Comparison of ENCODE assay signal across 16 cellular contexts in genomic region chr2:20499387-20499786, GRCh38. TPM values are rescaled to one million over a fixed set of nuclear protein-coding genes. Genes with fewer than 3 reads are reported as not detected.
DNase-seq lines count a peak whose midpoint lies in the region; TF ChIP-seq lines count a peak whose summit lies in the region.
"Had no signal": no experiment of that assay in that cellular context is flagged by ENCODE, and none has a peak within 500 bp of the region (broad histone marks: within the 10 kb centered on the region; RNA-seq: fewer than 3 reads in every experiment).

No MANE protein-coding gene starts in this region.

- no peak for DNase-seq in RWPE1 (ENCODE audit: low spot score)
- peak; percentile 32 for DNase-seq in endodermal cell
- no peak for DNase-seq in trophoblast cell
- no peak for DNase-seq in ascending aorta (ENCODE audit: low spot score in 2 of 2)
- no peak for DNase-seq in NCI-H128 (lab: John Stamatoyannopoulos, UW; ENCODE audit: unreplicated experiment)
- DNase-seq in spleen, result no peak
- no peak for DNase-seq in substantia nigra (lab: John Stamatoyannopoulos, UW)
- DNase-seq: AML-193; CD4-positive, alpha-beta T cell; DMS153; DMS79; GDM1; H7; HFFc6 had no signal

- H3K4me1 ChIP-seq in endodermal cell (ENCODE audit: control insufficient read depth, insufficient read depth, low read length) (no peaks in the 10 kb centered on the region), trophoblast cell (ENCODE audit: control insufficient read depth in 1 of 2, insufficient read depth in 2 of 2, low read length in 2 of 2) (peaks cover 23 to 24% of the 10 kb centered on the region in 2 experiments), ascending aorta (no peaks in the 10 kb centered on the region), spleen (peaks cover 0 to 7% (median under 1%) of the 10 kb centered on the region in 6 donors)

- peak overlapping the region; percentile 0 for H2AK5ac ChIP-seq in trophoblast cell (ENCODE audit: low read length)

- peak overlapping the region; percentile 90 for H2BK12ac ChIP-seq in trophoblast cell (ENCODE audit: low read length)

- H3K27me3 Mint-ChIP-seq in endodermal cell (ENCODE audit: insufficient read depth), result no peaks in the 10 kb centered on the region

- no peak overlapping the region for H3K18ac ChIP-seq in trophoblast cell (ENCODE audit: low read length)

- TF ChIP-seq POLR2A in spleen (IDR thresholded peaks at IDR 0.05), result no peak

- no peaks in the 10 kb centered on the region for H3K27me3 ChIP-seq in endodermal cell (ENCODE audit: control insufficient read depth, insufficient read depth, low read length, poor library complexity, severe bottlenecking)
- no peaks in the 10 kb centered on the region for H3K27me3 ChIP-seq in trophoblast cell (ENCODE audit: insufficient read depth, low read length)
- H3K27me3 ChIP-seq in ascending aorta, result no peaks in the 10 kb centered on the region
- H3K27me3 ChIP-seq in spleen (replicated peaks in 1 of 7), result no peaks in the 10 kb centered on the region

- peak overlapping the region; percentile 21 for H3K4ac ChIP-seq in trophoblast cell (ENCODE audit: low read depth, low read length)

- CTCF ChIA-PET in RWPE1 (lab: Yijun Ruan, JAX), result interaction anchor here (0.6 kb wide), 1 partner anchor 696 kb away, joined by 3 read pairs; no protein-coding TSS in a partner anchor

- H3K36me3 ChIP-seq in endodermal cell (ENCODE audit: control insufficient read depth, insufficient read depth, low read length) (no peaks in the 10 kb centered on the region), trophoblast cell (ENCODE audit: control insufficient read depth in 1 of 2, insufficient read depth in 2 of 2, low read length in 2 of 2) (no peaks in the 10 kb centered on the region), ascending aorta (no peaks in the 10 kb centered on the region), spleen (no peaks in the 10 kb centered on the region)

- no peak overlapping the region for H2BK5ac ChIP-seq in trophoblast cell (ENCODE audit: low read depth, low read length, poor library complexity)

- no peak overlapping the region for H3K9ac ChIP-seq in endodermal cell (ENCODE audit: extremely low read depth, low read length, poor library complexity, severe bottlenecking)
- no peak overlapping the region for H3K9ac ChIP-seq in trophoblast cell (ENCODE audit: low read length)

- no peak overlapping the region for H4K12ac ChIP-seq in trophoblast cell (ENCODE audit: low read depth, low read length)

- POLR2A ChIA-PET in RWPE1 (lab: Yijun Ruan, JAX; ENCODE audit: low non-redundant PET), result no interaction called here

- intact Hi-C loops in ascending aorta (cut with DNase I), result no loop called here
- intact Hi-C loops in spleen (cut with DNase I; ENCODE audit: low total_unique reads), result no loop called here

- WGBS in endodermal cell (ENCODE audit: insufficient coverage in 1 of 2, insufficient read length in 1 of 2), 2 experiments, result 75 to 96% methylated on average over 2 of the region's 2 CpGs
- WGBS in trophoblast cell (ENCODE audit: extremely low coverage, insufficient coverage, insufficient read length), result no CpG with 5 or more reads among the region's 2 CpGs
- WGBS in spleen, 5 donors, result 80 to 100% (median 92%) methylated on average over 1 to 2 of the region's 2 CpGs

- H3K27ac ChIP-seq in RWPE1 (0 out of 2 replicates have a peak overlapping the region, but pooled peaks have one; percentile 2), endodermal cell (ENCODE audit: low read depth, low read length) (no peak overlapping the region), trophoblast cell (ENCODE audit: low read depth, low read length) (no peak overlapping the region), ascending aorta (no peak overlapping the region), spleen (no peak overlapping the region), substantia nigra (ENCODE audit: low read depth, low read length, poor library complexity, severe bottlenecking) (no peak overlapping the region)
- H3K27ac ChIP-seq: C4-2B had no signal

- H3K79me2 ChIP-seq in trophoblast cell (ENCODE audit: control insufficient read depth, insufficient read depth, low read length, poor library complexity), result peaks cover 7% of the 10 kb centered on the region

- H3K4me3 ChIP-seq in endodermal cell (ENCODE audit: low read length), result no peak overlapping the region
- H3K4me3 ChIP-seq in trophoblast cell (ENCODE audit: low read depth, low read length), result no peak overlapping the region
- H3K4me3 ChIP-seq in ascending aorta, result no peak overlapping the region
- no peak overlapping the region for H3K4me3 ChIP-seq in spleen
- H3K4me3 ChIP-seq: GM23338 had no signal

- H4K91ac ChIP-seq in trophoblast cell (ENCODE audit: low read depth, low read length), result peak overlapping the region; percentile 44

- no peak overlapping the region for H3K4me2 ChIP-seq in trophoblast cell (ENCODE audit: low read length)
- H3K4me2 ChIP-seq: GM23338 had no signal

- H3K4me3 Mint-ChIP-seq in endodermal cell, result no peak overlapping the region
- H3K4me3 Mint-ChIP-seq: CD4-positive, alpha-beta T cell; GM23338 had no signal

- H3K36me3 Mint-ChIP-seq in endodermal cell (ENCODE audit: low read depth), result no peaks in the 10 kb centered on the region

- H3K4me1 Mint-ChIP-seq in endodermal cell, result no peaks in the 10 kb centered on the region

- H3K9me3 Mint-ChIP-seq in endodermal cell, result no peaks in the 10 kb centered on the region
- H3K9me3 Mint-ChIP-seq: CD4-positive, alpha-beta T cell; GM23338; HFFc6 had no signal

- no peak overlapping the region for H4K8ac ChIP-seq in trophoblast cell (ENCODE audit: low read depth, low read length)

- H3K27ac Mint-ChIP-seq in endodermal cell, result no peak overlapping the region
- H3K27ac Mint-ChIP-seq: CD4-positive, alpha-beta T cell; GM23338; HFFc6 had no signal

- H3K9me3 ChIP-seq in endodermal cell (ENCODE audit: control insufficient read depth, low read length) (no peaks in the 10 kb centered on the region), trophoblast cell (ENCODE audit: insufficient read depth, low read depth, low read length) (no peaks in the 10 kb centered on the region), ascending aorta (no peaks in the 10 kb centered on the region), spleen (no peaks in the 10 kb centered on the region)

- TF ChIP-seq CTCF in RWPE1 (conservative IDR thresholded peaks at IDR 0.05; ENCODE audit: low read depth) (no peak), endodermal cell (conservative IDR thresholded peaks at IDR 0.05) (no peak), ascending aorta (IDR thresholded peaks at IDR 0.05) (no peak), spleen (IDR thresholded peaks at IDR 0.05 in 8 of 11, conservative IDR thresholded peaks at IDR 0.05 in 3 of 11) (no peak)

- peaks cover 34% of the 10 kb centered on the region for H3K79me1 ChIP-seq in trophoblast cell (ENCODE audit: low read length)

- peak overlapping the region; percentile 21 for H2BK120ac ChIP-seq in trophoblast cell (ENCODE audit: insufficient read depth, low read length, poor library complexity)

- no peak overlapping the region for H3K23ac ChIP-seq in trophoblast cell (ENCODE audit: low read length)

- no peak overlapping the region for H2AFZ ChIP-seq in trophoblast cell (ENCODE audit: insufficient read depth, low read length, poor library complexity)
- H2AFZ ChIP-seq: GM23338 had no signal

- no peak overlapping the region for H3K14ac ChIP-seq in trophoblast cell (ENCODE audit: low read length)

RNA-seq across cellular contexts. Expression of gene RHOB, which starts 52.5 kb away (rescaled TPM):
- total RNA-seq in endodermal cell, result 10 to 100 TPM; 25.6 to 47.0 TPM
- polyA plus RNA-seq in endodermal cell (2013, experiment 1 of 2), result 148 TPM
- polyA plus RNA-seq in endodermal cell (2013, experiment 2 of 2), result 167 TPM
- 220 and 222 TPM in 2 replicates for polyA plus RNA-seq in trophoblast cell (2013)
- total RNA-seq in ascending aorta, result 3,143 TPM
- 100 to 1,000 TPM in 6 of 7 donors, 10 to 100 TPM in 1; 94.3 to 309 (median 233) TPM for total RNA-seq in spleen
- 10 to 100 TPM; 32.6 to 69.0 (median 61.0) TPM for polyA plus RNA-seq in spleen

Comparison
In these comparisons a context has a peak if more than half of its experiments do, and no peak if none do; other contexts are left out.
1. RNA of gene RHOB, which starts 52.5 kb away (total RNA-seq): 3,143 TPM in ascending aorta (single experiment); 94.3 to 309 TPM in spleen and 25.6 to 47.0 TPM in endodermal cell; every median in the first group is over 10 times any median in the second.